Comparison of ENCODE assay signal across 20 cellular contexts in the genomic region with DNA sequence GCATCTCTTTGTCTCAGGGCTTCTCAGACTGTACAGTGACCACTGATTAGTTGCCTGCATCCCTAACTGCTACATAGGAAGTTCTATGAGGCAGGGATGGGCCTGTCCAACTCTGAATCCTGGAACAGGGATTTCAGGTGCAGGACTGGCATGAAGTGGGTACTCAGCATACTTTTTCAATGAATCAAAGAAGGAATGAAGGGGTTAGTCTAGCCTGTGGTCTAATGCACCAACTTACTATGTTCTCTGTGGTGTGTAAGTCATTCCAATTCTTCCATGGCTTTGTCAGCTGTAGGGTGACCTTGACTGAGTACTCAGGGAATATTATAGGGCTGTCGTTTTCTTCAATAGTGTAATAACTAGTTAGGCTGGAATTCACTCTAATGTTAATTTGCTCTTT. TPM values are rescaled to one million over a fixed set of nuclear protein-coding genes. Genes with fewer than 3 reads are reported as not detected.
"Had no signal": no experiment of that assay in that cellular context is flagged by ENCODE, and none has a peak within 500 bp of the region (broad histone marks: within the 10 kb centered on the region; RNA-seq: fewer than 3 reads in every experiment).

No MANE protein-coding gene starts in this region.

- H3K9me3 ChIP-seq: ascending aorta, colonic mucosa, right lobe of liver, testis had no signal

- H3K27ac ChIP-seq: ascending aorta, breast epithelium, colonic mucosa, right lobe of liver, testis, VCaP had no signal

- H3K4me3 ChIP-seq: ascending aorta, breast epithelium, colonic mucosa, right lobe of liver, testis had no signal

- ATAC-seq: activated CD4-positive, CD25-positive, alpha-beta regulatory T cell treated with anti-CD3 and anti-CD28 coated beads, Interleukin-2, amount 50 U/mL, for 24 hours; activated CD8-positive, alpha-beta memory T cell treated with anti-CD3 and anti-CD28 coated beads, Interleukin-2, amount 10 ng/mL, durations not matched to agents 7 days and 5 days; activated CD8-positive, alpha-beta T cell treated with anti-CD3 and anti-CD28 coated beads for 36 hours; left lobe of liver; right lobe of liver; T-cell had no signal

- DNase-seq: activated CD4-positive, alpha-beta T cell treated with anti-CD3 and anti-CD28 coated beads, Interleukin-2, amount 10 ng/mL, durations not matched to agents 7 days and 5 days; activated CD8-positive, alpha-beta memory T cell treated with anti-CD3 and anti-CD28 coated beads, Interleukin-2, amount 10 ng/mL, durations not matched to agents 7 days and 5 days; activated CD8-positive, alpha-beta T cell treated with anti-CD3 and anti-CD28 coated beads for 36 hours; activated gamma-delta T cell treated with Interleukin-2 at 50 U/mL for 16 hours; colonic mucosa; kidney; midbrain; nephron progenitor cell; right lobe of liver; stimulated activated CD4-positive, alpha-beta T cell treated with anti-CD3 and anti-CD28 coated beads, Interleukin-2, amount 100 ng/mL, for 48 hours; stimulated activated naive CD4-positive, alpha-beta T cell; T-cell; testis; trophoblast cell had no signal

- H3K36me3 ChIP-seq: ascending aorta, breast epithelium, colonic mucosa, right lobe of liver had no signal

- H3K27me3 ChIP-seq: ascending aorta, breast epithelium, colonic mucosa, right lobe of liver, testis had no signal

- H3K4me1 ChIP-seq: ascending aorta, breast epithelium, colonic mucosa, right lobe of liver, testis had no signal

RNA-seq across cellular contexts. Expression of a gene that starts 8.3 kb away (rescaled TPM):
- total RNA-seq: lung microvascular endothelial cell had no signal
